2 cellular contexts compared by ENCODE assay signal in the genomic region with DNA sequence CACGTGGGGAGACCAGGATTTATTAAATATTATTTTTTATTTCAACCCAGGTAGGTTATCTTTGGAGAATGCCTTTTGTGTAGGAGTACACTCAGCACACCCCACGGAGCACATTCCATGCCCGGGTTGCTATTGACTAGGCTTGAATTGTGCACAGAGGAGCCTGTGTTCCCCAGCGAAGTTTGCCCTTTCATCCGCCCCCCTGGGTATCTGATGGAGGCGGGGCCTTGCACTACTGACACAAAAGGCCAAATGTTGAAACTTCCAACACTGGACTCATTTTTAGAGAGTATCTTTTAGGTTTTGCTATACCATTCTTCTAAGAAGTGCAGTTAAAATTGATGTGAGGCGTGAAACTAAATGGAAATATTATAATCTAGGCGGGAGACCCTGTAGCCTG.
TF ChIP-seq lines count a peak whose summit lies in the region.

No MANE protein-coding gene starts in this region.

TF ChIP-seq in HEK293, 187 proteins besides CTCF, POLR2A, EP300 and RAD21:
- TF ChIP-seq ZFHX2 (tag by site-specific recombination; conservative IDR thresholded peaks at IDR 0.05), result 0 out of 2 replicates have a peak, but pooled peaks have one; percentile 9
- TF ChIP-seq ZNF768 (tag by site-specific recombination; IDR thresholded peaks at IDR 0.05), result no peak

TF ChIP-seq in HepG2, 621 proteins besides CTCF, POLR2A, EP300 and RAD21 (continues in another document):
- TF ChIP-seq, protein P1, sequence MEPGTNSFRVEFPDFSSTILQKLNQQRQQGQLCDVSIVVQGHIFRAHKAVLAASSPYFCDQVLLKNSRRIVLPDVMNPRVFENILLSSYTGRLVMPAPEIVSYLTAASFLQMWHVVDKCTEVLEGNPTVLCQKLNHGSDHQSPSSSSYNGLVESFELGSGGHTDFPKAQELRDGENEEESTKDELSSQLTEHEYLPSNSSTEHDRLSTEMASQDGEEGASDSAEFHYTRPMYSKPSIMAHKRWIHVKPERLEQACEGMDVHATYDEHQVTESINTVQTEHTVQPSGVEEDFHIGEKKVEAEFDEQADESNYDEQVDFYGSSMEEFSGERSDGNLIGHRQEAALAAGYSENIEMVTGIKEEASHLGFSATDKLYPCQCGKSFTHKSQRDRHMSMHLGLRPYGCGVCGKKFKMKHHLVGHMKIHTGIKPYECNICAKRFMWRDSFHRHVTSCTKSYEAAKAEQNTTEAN (CRISPR knock-in tag; conservative IDR thresholded peaks at IDR 0.05), result peak; percentile 100
- no peak for TF ChIP-seq ZNF780A (CRISPR knock-in tag; IDR thresholded peaks at IDR 0.05)
- TF ChIP-seq TARDBP (CRISPR knock-in tag; IDR thresholded peaks at IDR 0.05), result peak; percentile 79; the same call in 1 of the 2 replicates
- TF ChIP-seq ZMAT3 (CRISPR knock-in tag; conservative IDR thresholded peaks at IDR 0.05), result no peak
- TF ChIP-seq KLF11 (CRISPR knock-in tag; IDR thresholded peaks at IDR 0.05), result no peak
- TF ChIP-seq ZNF737 (CRISPR knock-in tag; IDR thresholded peaks at IDR 0.05; ENCODE audit: borderline replicate concordance), result no peak
- no peak for TF ChIP-seq HES4 (CRISPR knock-in tag; IDR thresholded peaks at IDR 0.05; ENCODE audit: borderline replicate concordance)
- peak; percentile 34; the same call in 1 of the 2 replicates for TF ChIP-seq ZNF788 (CRISPR knock-in tag; IDR thresholded peaks at IDR 0.05; ENCODE audit: borderline replicate concordance)
- TF ChIP-seq, protein P2, sequence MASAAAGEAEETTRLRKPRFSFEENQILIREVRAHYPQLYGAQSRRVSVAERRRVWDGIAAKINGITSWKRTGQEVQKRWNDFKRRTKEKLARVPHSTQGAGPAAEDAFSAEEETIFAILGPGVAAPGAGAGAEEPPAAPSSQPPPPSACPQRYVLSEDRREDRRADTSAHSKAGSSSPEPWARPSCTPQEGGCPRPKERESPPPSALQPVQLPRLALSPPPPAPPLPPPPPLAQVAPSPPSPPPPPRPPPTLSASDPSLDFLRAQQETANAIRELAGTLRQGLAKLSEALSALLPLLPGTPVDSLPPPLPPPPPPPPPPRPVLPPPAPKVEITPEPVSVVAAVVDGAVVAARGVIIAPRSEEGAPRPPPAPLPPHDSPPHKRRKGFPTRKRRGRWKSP (CRISPR knock-in tag; IDR thresholded peaks at IDR 0.05), result no peak
- TF ChIP-seq SOX6 (IDR thresholded peaks at IDR 0.05), result no peak
- TF ChIP-seq SOX6 (CRISPR knock-in tag; IDR thresholded peaks at IDR 0.05), result peak; percentile 94
- no peak for TF ChIP-seq LCORL (IDR thresholded peaks at IDR 0.05)
- TF ChIP-seq LCORL (CRISPR knock-in tag; IDR thresholded peaks at IDR 0.05), result peak; percentile 83
- TF ChIP-seq CREB1 (IDR thresholded peaks at IDR 0.05), result no peak
- peak; percentile 44 for TF ChIP-seq CREB1 (CRISPR knock-in tag; IDR thresholded peaks at IDR 0.05)
- peak; percentile 48; the same call in 1 of the 2 replicates for TF ChIP-seq MYC (CRISPR knock-in tag; IDR thresholded peaks at IDR 0.05; ENCODE audit: borderline replicate concordance)
- peak; percentile 38; the same call in 1 of the 2 replicates for TF ChIP-seq ZFY (CRISPR knock-in tag; IDR thresholded peaks at IDR 0.05)
- TF ChIP-seq SP5 (CRISPR knock-in tag; IDR thresholded peaks at IDR 0.05; ENCODE audit: borderline replicate concordance, low read depth), result peak; percentile 97
- TF ChIP-seq ZNF746 (CRISPR knock-in tag; IDR thresholded peaks at IDR 0.05), result peak; percentile 49; the same call in 1 of the 2 replicates
- TF ChIP-seq NR2C2 (CRISPR knock-in tag; IDR thresholded peaks at IDR 0.05; ENCODE audit: borderline replicate concordance), result peak; percentile 49; the same call in 1 of the 2 replicates
- TF ChIP-seq, protein P3, sequence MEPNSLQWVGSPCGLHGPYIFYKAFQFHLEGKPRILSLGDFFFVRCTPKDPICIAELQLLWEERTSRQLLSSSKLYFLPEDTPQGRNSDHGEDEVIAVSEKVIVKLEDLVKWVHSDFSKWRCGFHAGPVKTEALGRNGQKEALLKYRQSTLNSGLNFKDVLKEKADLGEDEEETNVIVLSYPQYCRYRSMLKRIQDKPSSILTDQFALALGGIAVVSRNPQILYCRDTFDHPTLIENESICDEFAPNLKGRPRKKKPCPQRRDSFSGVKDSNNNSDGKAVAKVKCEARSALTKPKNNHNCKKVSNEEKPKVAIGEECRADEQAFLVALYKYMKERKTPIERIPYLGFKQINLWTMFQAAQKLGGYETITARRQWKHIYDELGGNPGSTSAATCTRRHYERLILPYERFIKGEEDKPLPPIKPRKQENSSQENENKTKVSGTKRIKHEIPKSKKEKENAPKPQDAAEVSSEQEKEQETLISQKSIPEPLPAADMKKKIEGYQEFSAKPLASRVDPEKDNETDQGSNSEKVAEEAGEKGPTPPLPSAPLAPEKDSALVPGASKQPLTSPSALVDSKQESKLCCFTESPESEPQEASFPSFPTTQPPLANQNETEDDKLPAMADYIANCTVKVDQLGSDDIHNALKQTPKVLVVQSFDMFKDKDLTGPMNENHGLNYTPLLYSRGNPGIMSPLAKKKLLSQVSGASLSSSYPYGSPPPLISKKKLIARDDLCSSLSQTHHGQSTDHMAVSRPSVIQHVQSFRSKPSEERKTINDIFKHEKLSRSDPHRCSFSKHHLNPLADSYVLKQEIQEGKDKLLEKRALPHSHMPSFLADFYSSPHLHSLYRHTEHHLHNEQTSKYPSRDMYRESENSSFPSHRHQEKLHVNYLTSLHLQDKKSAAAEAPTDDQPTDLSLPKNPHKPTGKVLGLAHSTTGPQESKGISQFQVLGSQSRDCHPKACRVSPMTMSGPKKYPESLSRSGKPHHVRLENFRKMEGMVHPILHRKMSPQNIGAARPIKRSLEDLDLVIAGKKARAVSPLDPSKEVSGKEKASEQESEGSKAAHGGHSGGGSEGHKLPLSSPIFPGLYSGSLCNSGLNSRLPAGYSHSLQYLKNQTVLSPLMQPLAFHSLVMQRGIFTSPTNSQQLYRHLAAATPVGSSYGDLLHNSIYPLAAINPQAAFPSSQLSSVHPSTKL (CRISPR knock-in tag; IDR thresholded peaks at IDR 0.05), result peak; percentile 88
- TF ChIP-seq ZBTB7B (CRISPR knock-in tag; IDR thresholded peaks at IDR 0.05), result peak; percentile 77; the same call in 1 of the 2 replicates
- peak; percentile 88 for TF ChIP-seq FOXJ3 (CRISPR knock-in tag; IDR thresholded peaks at IDR 0.05; ENCODE audit: borderline replicate concordance)
- TF ChIP-seq TOPORS (CRISPR knock-in tag; IDR thresholded peaks at IDR 0.05), result peak; percentile 43; the same call in 1 of the 2 replicates
- TF ChIP-seq, protein P4, sequence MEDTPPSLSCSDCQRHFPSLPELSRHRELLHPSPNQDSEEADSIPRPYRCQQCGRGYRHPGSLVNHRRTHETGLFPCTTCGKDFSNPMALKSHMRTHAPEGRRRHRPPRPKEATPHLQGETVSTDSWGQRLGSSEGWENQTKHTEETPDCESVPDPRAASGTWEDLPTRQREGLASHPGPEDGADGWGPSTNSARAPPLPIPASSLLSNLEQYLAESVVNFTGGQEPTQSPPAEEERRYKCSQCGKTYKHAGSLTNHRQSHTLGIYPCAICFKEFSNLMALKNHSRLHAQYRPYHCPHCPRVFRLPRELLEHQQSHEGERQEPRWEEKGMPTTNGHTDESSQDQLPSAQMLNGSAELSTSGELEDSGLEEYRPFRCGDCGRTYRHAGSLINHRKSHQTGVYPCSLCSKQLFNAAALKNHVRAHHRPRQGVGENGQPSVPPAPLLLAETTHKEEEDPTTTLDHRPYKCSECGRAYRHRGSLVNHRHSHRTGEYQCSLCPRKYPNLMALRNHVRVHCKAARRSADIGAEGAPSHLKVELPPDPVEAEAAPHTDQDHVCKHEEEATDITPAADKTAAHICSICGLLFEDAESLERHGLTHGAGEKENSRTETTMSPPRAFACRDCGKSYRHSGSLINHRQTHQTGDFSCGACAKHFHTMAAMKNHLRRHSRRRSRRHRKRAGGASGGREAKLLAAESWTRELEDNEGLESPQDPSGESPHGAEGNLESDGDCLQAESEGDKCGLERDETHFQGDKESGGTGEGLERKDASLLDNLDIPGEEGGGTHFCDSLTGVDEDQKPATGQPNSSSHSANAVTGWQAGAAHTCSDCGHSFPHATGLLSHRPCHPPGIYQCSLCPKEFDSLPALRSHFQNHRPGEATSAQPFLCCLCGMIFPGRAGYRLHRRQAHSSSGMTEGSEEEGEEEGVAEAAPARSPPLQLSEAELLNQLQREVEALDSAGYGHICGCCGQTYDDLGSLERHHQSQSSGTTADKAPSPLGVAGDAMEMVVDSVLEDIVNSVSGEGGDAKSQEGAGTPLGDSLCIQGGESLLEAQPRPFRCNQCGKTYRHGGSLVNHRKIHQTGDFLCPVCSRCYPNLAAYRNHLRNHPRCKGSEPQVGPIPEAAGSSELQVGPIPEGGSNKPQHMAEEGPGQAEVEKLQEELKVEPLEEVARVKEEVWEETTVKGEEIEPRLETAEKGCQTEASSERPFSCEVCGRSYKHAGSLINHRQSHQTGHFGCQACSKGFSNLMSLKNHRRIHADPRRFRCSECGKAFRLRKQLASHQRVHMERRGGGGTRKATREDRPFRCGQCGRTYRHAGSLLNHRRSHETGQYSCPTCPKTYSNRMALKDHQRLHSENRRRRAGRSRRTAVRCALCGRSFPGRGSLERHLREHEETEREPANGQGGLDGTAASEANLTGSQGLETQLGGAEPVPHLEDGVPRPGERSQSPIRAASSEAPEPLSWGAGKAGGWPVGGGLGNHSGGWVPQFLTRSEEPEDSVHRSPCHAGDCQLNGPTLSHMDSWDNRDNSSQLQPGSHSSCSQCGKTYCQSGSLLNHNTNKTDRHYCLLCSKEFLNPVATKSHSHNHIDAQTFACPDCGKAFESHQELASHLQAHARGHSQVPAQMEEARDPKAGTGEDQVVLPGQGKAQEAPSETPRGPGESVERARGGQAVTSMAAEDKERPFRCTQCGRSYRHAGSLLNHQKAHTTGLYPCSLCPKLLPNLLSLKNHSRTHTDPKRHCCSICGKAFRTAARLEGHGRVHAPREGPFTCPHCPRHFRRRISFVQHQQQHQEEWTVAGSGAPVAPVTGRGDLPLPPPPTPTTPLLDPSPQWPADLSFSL (CRISPR knock-in tag; IDR thresholded peaks at IDR 0.05), result peak; percentile 58; the same call in 1 of the 2 replicates
- TF ChIP-seq HOXA9 (CRISPR knock-in tag; IDR thresholded peaks at IDR 0.05; ENCODE audit: borderline replicate concordance), result no peak
- TF ChIP-seq MYNN (CRISPR knock-in tag; IDR thresholded peaks at IDR 0.05; ENCODE audit: low read depth), result no peak
- no peak for TF ChIP-seq ZNF552 (CRISPR knock-in tag; IDR thresholded peaks at IDR 0.05; ENCODE audit: borderline replicate concordance)
- TF ChIP-seq SMC3 (IDR thresholded peaks at IDR 0.05; ENCODE audit: low read length), result no peak
- no peak for TF ChIP-seq SYNCRIP (IDR thresholded peaks at IDR 0.05; ENCODE audit: insufficient read depth, low read depth, low read length)
- no peak; the same call in 1 of the 2 replicates for TF ChIP-seq ZNF317 (CRISPR knock-in tag; IDR thresholded peaks at IDR 0.05)
- TF ChIP-seq, protein P5, sequence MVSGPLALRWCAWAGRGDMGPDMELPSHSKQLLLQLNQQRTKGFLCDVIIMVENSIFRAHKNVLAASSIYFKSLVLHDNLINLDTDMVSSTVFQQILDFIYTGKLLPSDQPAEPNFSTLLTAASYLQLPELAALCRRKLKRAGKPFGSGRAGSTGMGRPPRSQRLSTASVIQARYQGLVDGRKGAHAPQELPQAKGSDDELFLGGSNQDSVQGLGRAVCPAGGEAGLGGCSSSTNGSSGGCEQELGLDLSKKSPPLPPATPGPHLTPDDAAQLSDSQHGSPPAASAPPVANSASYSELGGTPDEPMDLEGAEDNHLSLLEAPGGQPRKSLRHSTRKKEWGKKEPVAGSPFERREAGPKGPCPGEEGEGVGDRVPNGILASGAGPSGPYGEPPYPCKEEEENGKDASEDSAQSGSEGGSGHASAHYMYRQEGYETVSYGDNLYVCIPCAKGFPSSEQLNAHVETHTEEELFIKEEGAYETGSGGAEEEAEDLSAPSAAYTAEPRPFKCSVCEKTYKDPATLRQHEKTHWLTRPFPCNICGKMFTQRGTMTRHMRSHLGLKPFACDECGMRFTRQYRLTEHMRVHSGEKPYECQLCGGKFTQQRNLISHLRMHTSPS (CRISPR knock-in tag; IDR thresholded peaks at IDR 0.05; ENCODE audit: low read depth), result 0 out of 2 replicates have a peak, but pooled peaks have one; percentile 20
- TF ChIP-seq SSRP1 (CRISPR knock-in tag; IDR thresholded peaks at IDR 0.05), result no peak
- TF ChIP-seq SUZ12 (IDR thresholded peaks at IDR 0.05; ENCODE audit: low read depth, low read length), result no peak
- TF ChIP-seq HOXA5 (CRISPR knock-in tag; IDR thresholded peaks at IDR 0.05), result peak; percentile 58; the same call in 1 of the 2 replicates
- TF ChIP-seq RARA (CRISPR knock-in tag; IDR thresholded peaks at IDR 0.05), result peak; percentile 59; the same call in 1 of the 2 replicates
- TF ChIP-seq SP1 (IDR thresholded peaks at IDR 0.05), result no peak
- TF ChIP-seq SP1 (CRISPR knock-in tag; IDR thresholded peaks at IDR 0.05), result peak; percentile 42; the same call in 1 of the 2 replicates
- peak; percentile 84 for TF ChIP-seq HNF4G (IDR thresholded peaks at IDR 0.05; ENCODE audit: borderline replicate concordance, low read depth, low read length)
- TF ChIP-seq HNF4G (CRISPR knock-in tag; IDR thresholded peaks at IDR 0.05; ENCODE audit: borderline replicate concordance, low read depth), result 0 out of 2 replicates have a peak, but pooled peaks have one; percentile 48
- TF ChIP-seq NR2F2 (IDR thresholded peaks at IDR 0.05; ENCODE audit: borderline replicate concordance, low read depth), result peak; percentile 77
- TF ChIP-seq ZFP36L1 (CRISPR knock-in tag; IDR thresholded peaks at IDR 0.05), result 0 out of 2 replicates have a peak, but pooled peaks have one; percentile 38
- no peak for TF ChIP-seq KLF15 (CRISPR knock-in tag; IDR thresholded peaks at IDR 0.05; ENCODE audit: borderline replicate concordance)
- peak; percentile 66; the same call in 1 of the 2 replicates for TF ChIP-seq IRF2 (CRISPR knock-in tag; IDR thresholded peaks at IDR 0.05)
- TF ChIP-seq, protein P6, sequence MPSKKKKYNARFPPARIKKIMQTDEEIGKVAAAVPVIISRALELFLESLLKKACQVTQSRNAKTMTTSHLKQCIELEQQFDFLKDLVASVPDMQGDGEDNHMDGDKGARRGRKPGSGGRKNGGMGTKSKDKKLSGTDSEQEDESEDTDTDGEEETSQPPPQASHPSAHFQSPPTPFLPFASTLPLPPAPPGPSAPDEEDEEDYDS (CRISPR knock-in tag; IDR thresholded peaks at IDR 0.05), result peak; percentile 33; the same call in 1 of the 2 replicates
- peak; percentile 64; the same call in 1 of the 2 replicates for TF ChIP-seq HMG20A (CRISPR knock-in tag; IDR thresholded peaks at IDR 0.05; ENCODE audit: borderline replicate concordance)
- TF ChIP-seq FOXO1 (CRISPR knock-in tag; IDR thresholded peaks at IDR 0.05), result peak; percentile 78; the same call in 1 of the 2 replicates
- TF ChIP-seq SAP130 (CRISPR knock-in tag; IDR thresholded peaks at IDR 0.05; ENCODE audit: low read depth), result peak; percentile 71
- TF ChIP-seq ELF3 (CRISPR knock-in tag; IDR thresholded peaks at IDR 0.05), result 0 out of 2 replicates have a peak, but pooled peaks have one; percentile 46
- TF ChIP-seq ERF (CRISPR knock-in tag; IDR thresholded peaks at IDR 0.05), result 0 out of 2 replicates have a peak, but pooled peaks have one; percentile 57
- TF ChIP-seq ZNF329 (CRISPR knock-in tag; IDR thresholded peaks at IDR 0.05; ENCODE audit: low read depth), result no peak
